ENCODE assay signal across 12 cellular contexts in the genomic region with DNA sequence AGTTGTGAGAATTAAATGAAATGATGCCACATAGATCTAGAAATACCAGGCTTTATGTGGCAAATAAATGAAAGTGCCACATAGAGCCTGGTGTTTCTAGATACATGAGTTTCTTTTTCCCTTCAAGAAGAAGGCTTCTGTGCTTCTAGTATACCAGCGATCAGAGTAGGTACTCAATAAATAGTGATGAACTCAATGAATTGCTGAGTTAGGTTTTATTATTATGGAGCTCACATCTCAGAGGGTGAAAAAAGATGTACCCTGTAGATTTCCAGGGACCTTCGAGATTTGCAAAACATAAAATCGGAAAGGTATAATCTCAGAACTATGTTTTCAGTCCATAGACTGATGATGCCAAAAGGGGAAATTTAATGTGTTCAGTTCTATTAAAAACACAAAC. TPM values are rescaled to one million over a fixed set of nuclear protein-coding genes. Genes with fewer than 3 reads are reported as not detected.
A peak's percentile ranks its signal among the peaks of the same experiment; 100 is the strongest.
DNase-seq lines count a peak whose midpoint lies in the region; ATAC-seq, FAIRE-seq and TF ChIP-seq lines count a peak whose summit lies in the region.
"Had no signal": no experiment of that assay in that cellular context is flagged by ENCODE, and none has a peak within 500 bp of the region (broad histone marks: within the 10 kb centered on the region; RNA-seq: fewer than 3 reads in every experiment).

No MANE protein-coding gene starts in this region.

- POLR2A ChIA-PET in IMR-90 (lab: Charles Lee; ENCODE audit: unreplicated experiment): no interaction called here

- H2BK15ac ChIP-seq in IMR-90 (ENCODE audit: low read depth, low read length): no peak overlapping the region

- in situ Hi-C loops in IMR-90 (cut with MboI; ENCODE audit: low sequenced_read_pairs): no loop called here

- no peak for TF ChIP-seq RAD21 in IMR-90 (IDR thresholded peaks at IDR 0.05; ENCODE audit: low read length)

- H3K23ac ChIP-seq in IMR-90 (ENCODE audit: low read depth, low read length): no peak overlapping the region

- H3K4ac ChIP-seq in IMR-90 (ENCODE audit: low read depth, low read length): no peak overlapping the region

- H3K4me2 ChIP-seq in IMR-90 (ENCODE audit: low read depth, low read length): no peak overlapping the region

- CTCF ChIA-PET in IMR-90 (lab: Yijun Ruan, JAX): interaction anchor here (0.6 kb wide), 1 partner anchor 132 kb away, joined by 3 read pairs; no protein-coding TSS in a partner anchor

- no peak overlapping the region for H2BK5ac ChIP-seq in IMR-90 (ENCODE audit: low read depth, low read length, poor library complexity, severe bottlenecking)

- H3K27ac ChIP-seq in IMR-90 (ENCODE audit: insufficient read depth, low read length): no peak overlapping the region
- H3K27ac ChIP-seq in ascending aorta: peak overlapping the region; percentile 90 to 96
- peak overlapping the region; percentile 97 to 98 for H3K27ac ChIP-seq in mucosa of rectum (ENCODE audit: low read depth in 2 of 2, low read length in 2 of 2)
- peak overlapping the region; percentile 52 for H3K27ac ChIP-seq in suprapubic skin

- peaks cover 2% of the 10 kb centered on the region; the same call in 1 of the 2 replicates for H3K27me3 ChIP-seq in IMR-90 (ENCODE audit: control insufficient read depth, insufficient read depth, low read length)
- no peaks in the 10 kb centered on the region for H3K27me3 ChIP-seq in ascending aorta
- no peaks in the 10 kb centered on the region for H3K27me3 ChIP-seq in mucosa of rectum (ENCODE audit: control insufficient read depth in 2 of 2, insufficient read depth in 2 of 2, low read length in 2 of 2)
- no peaks in the 10 kb centered on the region for H3K27me3 ChIP-seq in suprapubic skin

- H3K4me1 ChIP-seq in IMR-90 (ENCODE audit: control insufficient read depth, insufficient read depth, low read length) (0 out of 2 replicates have a peak, but pooled peaks cover 2% of the 10 kb centered on the region), ascending aorta (peaks cover 8 to 19% of the 10 kb centered on the region in 2 donors), mucosa of rectum (ENCODE audit: control insufficient read depth in 2 of 2, insufficient read depth in 2 of 2, low read length in 2 of 2) (peaks cover 29 to 34% of the 10 kb centered on the region in 2 donors), suprapubic skin (peaks cover 63% of the 10 kb centered on the region)

- H3K9me1 ChIP-seq in IMR-90 (ENCODE audit: insufficient read depth, low read length): peaks cover 7% of the 10 kb centered on the region; the same call in 1 of the 2 replicates

- H2AK9ac ChIP-seq in IMR-90 (replicated peaks; ENCODE audit: low read depth, low read length, poor library complexity): no peak overlapping the region

- H3K14ac ChIP-seq in IMR-90 (replicated peaks; ENCODE audit: low read depth, low read length): no peak overlapping the region

- H3K4me3 ChIP-seq in IMR-90 (ENCODE audit: insufficient read depth, low read depth, low read length) (no peak overlapping the region), ascending aorta (no peak overlapping the region), mucosa of rectum (ENCODE audit: low read length in 2 of 2) (no peak overlapping the region), suprapubic skin (no peak overlapping the region)

- no peak overlapping the region for H4K91ac ChIP-seq in IMR-90 (ENCODE audit: insufficient read depth, low read depth, low read length)

- WGBS in IMR-90 (ENCODE audit: extremely low coverage in 2 of 2, insufficient read length in 1 of 2), 2 experiments: no CpG with 5 or more reads among the region's 3 CpGs
- 65% methylated on average over 3 of the region's 3 CpGs for WGBS in suprapubic skin

- H3K9ac ChIP-seq in IMR-90 (ENCODE audit: low read depth, low read length) (no peak overlapping the region), mucosa of rectum (ENCODE audit: low read depth in 1 of 2, low read length in 2 of 2) (peak overlapping the region; percentile 7 to 94)

- no TSS peak for BruUV-seq in IMR-90 (replicated peaks; lab: Mats Ljungman, UMichigan)

- no peak overlapping the region for H2AFZ ChIP-seq in IMR-90 (replicated peaks; ENCODE audit: low read length, poor library complexity)

- no peak for DNase-seq in IMR-90
- no peak for DNase-seq in ascending aorta (ENCODE audit: low spot score in 2 of 2)
- no peak for DNase-seq in suprapubic skin (ENCODE audit: low spot score in 2 of 2)
- no peak for DNase-seq in urothelium cell line (ENCODE audit: low spot score)
- DNase-seq: activated CD8-positive, alpha-beta memory T cell treated with anti-CD3 and anti-CD28 coated beads, Interleukin-2, amount 50 U/mL, for 48 hours; NCI-H1417 treated with DMSO at 0.1 percent for 48 hours; NCI-H774; occipital lobe had no signal

- H4K5ac ChIP-seq in IMR-90 (ENCODE audit: low read depth, low read length): no peak overlapping the region

- H3K56ac ChIP-seq in IMR-90 (ENCODE audit: extremely low read depth, insufficient read depth, low read length): no peak overlapping the region

- dilution Hi-C loops in IMR-90 (cut with HindIII; ENCODE audit: low sequenced_read_pairs, unreplicated experiment): no loop called here

- no peak overlapping the region for H2BK120ac ChIP-seq in IMR-90 (ENCODE audit: low read depth, low read length)

- no peak overlapping the region for H2BK20ac ChIP-seq in IMR-90 (ENCODE audit: low read depth, low read length)

- H3K18ac ChIP-seq in IMR-90 (ENCODE audit: low read depth, low read length): no peak overlapping the region

- intact Hi-C loops in IMR-90 (cut with micrococcal nuclease) (no loop called here), ascending aorta (cut with DNase I) (no loop called here)

- H2AK5ac ChIP-seq in IMR-90 (ENCODE audit: low read depth, low read length): no peak overlapping the region

- TF ChIP-seq POLR2A in IMR-90 (IDR thresholded peaks at IDR 0.05; ENCODE audit: low read depth, low read length) (no peak), suprapubic skin (IDR thresholded peaks at IDR 0.05) (no peak)

- H3K9me3 ChIP-seq in IMR-90 (ENCODE audit: control insufficient read depth, insufficient read depth, low read length) (no peaks in the 10 kb centered on the region), ascending aorta (no peaks in the 10 kb centered on the region), mucosa of rectum (ENCODE audit: control insufficient read depth in 2 of 2, low read length in 2 of 2) (no peaks in the 10 kb centered on the region), suprapubic skin (no peaks in the 10 kb centered on the region)

- H3K79me1 ChIP-seq in IMR-90 (ENCODE audit: low read depth in 1 of 2, low read length in 2 of 2): peaks cover 6 to 21% of the 10 kb centered on the region in 2 experiments; a peak in 3 of 4 replicates

- H3K36me3 ChIP-seq in IMR-90 (ENCODE audit: control insufficient read depth, insufficient read depth, low read length) (no peaks in the 10 kb centered on the region), ascending aorta (no peaks in the 10 kb centered on the region), mucosa of rectum (ENCODE audit: control insufficient read depth in 2 of 2, insufficient read depth in 2 of 2, low read length in 2 of 2) (no peaks in the 10 kb centered on the region), suprapubic skin (no peaks in the 10 kb centered on the region)

- ATAC-seq in IMR-90 (ENCODE audit: low read depth) (no peak), HG03045 (IDR thresholded peaks at IDR 0.05; ENCODE audit: unreplicated experiment) (no peak), GM21423 (IDR thresholded peaks at IDR 0.05; ENCODE audit: unreplicated experiment) (no peak)

- no peak overlapping the region for H4K8ac ChIP-seq in IMR-90 (ENCODE audit: low read depth in 2 of 2, low read length in 2 of 2)

- no peak for TF ChIP-seq EP300 in suprapubic skin (IDR thresholded peaks at IDR 0.05)

- peaks cover 18% of the 10 kb centered on the region; the same call in 1 of the 2 replicates for H4K20me1 ChIP-seq in IMR-90 (ENCODE audit: insufficient read depth, low read length)

- no peak for FAIRE-seq in urothelium cell line (lab: Jason Lieb, UNC)
- FAIRE-seq: islet of Langerhans had no signal

- TF ChIP-seq CTCF in IMR-90 (conservative IDR thresholded peaks at IDR 0.05; ENCODE audit: low read depth, low read length) (no peak), ascending aorta (IDR thresholded peaks at IDR 0.05) (no peak), suprapubic skin (IDR thresholded peaks at IDR 0.05) (no peak)

TF ChIP-seq in IMR-90, 13 proteins besides CTCF, POLR2A, EP300 and RAD21:
- TF ChIP-seq MAZ (IDR thresholded peaks at IDR 0.05; ENCODE audit: borderline replicate concordance, low read depth, low read length): no peak
- 0 out of 2 replicates have a peak, but pooled peaks have one; percentile 16 for TF ChIP-seq MAFK (IDR thresholded peaks at IDR 0.05; ENCODE audit: low read depth, low read length)
- TF ChIP-seq FOS (IDR thresholded peaks at IDR 0.05; ENCODE audit: low read depth, low read length): no peak
- no peak for TF ChIP-seq CEBPB (IDR thresholded peaks at IDR 0.05; ENCODE audit: low read depth, low read length)
- TF ChIP-seq NFE2L2 (IDR thresholded peaks at IDR 0.05; ENCODE audit: low read depth, low read length): no peak
- no peak for TF ChIP-seq RFX5 (IDR thresholded peaks at IDR 0.05; ENCODE audit: low read depth, low read length)
- no peak for TF ChIP-seq RCOR1 (IDR thresholded peaks at IDR 0.05; ENCODE audit: insufficient replicate concordance, low read length)

RNA-seq across cellular contexts. Expression of gene CLSTN1, which starts 2.3 kb away (rescaled TPM):
- total RNA-seq in IMR-90 (2012; rRNA removed) (30.1 and 31.9 TPM in 2 replicates), ascending aorta (84.6 TPM), suprapubic skin (100 to 1,000 TPM; 118 to 202 (median 165) TPM)
- polyA plus RNA-seq in IMR-90 (2012; rRNA removed): 55.0 and 72.2 TPM in 2 replicates
- polyA plus RNA-seq in IMR-90 (2012; cell fraction: cytosol; rRNA removed): 61.7 and 74.8 TPM in 2 replicates
- polyA plus RNA-seq in IMR-90 (2012; cell fraction: nucleus; rRNA removed; ENCODE audit: low replicate concordance): 63.4 and 67.9 TPM in 2 replicates
